Comparison of ENCODE assay signal across 15 cellular contexts in the genomic region with DNA sequence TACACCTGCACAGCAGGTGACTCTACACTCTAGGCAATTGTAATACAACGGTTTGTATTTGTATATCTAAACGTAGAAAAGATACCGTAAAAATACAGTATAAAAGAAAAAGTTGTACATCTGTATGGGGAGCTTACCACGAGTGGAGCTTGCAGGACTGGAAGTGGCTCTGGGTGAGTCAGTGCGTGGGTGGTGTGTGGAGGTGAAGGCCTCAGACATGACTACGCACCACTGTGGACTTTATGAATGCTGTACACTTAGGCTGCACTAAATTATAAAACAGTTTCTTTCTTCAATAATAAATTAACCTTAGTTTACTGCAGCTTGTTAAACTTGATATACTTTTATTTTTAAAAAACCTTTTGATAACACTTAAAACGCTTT.
DNase-seq lines count a peak whose midpoint lies in the region; ATAC-seq and TF ChIP-seq lines count a peak whose summit lies in the region.
"Had no signal": no experiment of that assay in that cellular context is flagged by ENCODE, and none has a peak within 500 bp of the region (broad histone marks: within the 10 kb centered on the region; RNA-seq: fewer than 3 reads in every experiment).

No MANE protein-coding gene starts in this region.

- intact Hi-C loops in upper lobe of right lung (cut with DNase I), result no loop called here
- intact Hi-C loops in posterior cingulate gyrus (cut with DNase I), result no loop called here

- no peak overlapping the region for H3K27ac Mint-ChIP-seq in activated naive CD8-positive, alpha-beta T cell treated with anti-CD3 and anti-CD28 coated beads, Interleukin-2, amount 50 U/mL, for 24 hours
- no peak overlapping the region for H3K27ac Mint-ChIP-seq in activated naive CD8-positive, alpha-beta T cell treated with anti-CD3 and anti-CD28 coated beads for 36 hours
- H3K27ac Mint-ChIP-seq: activated T-helper 17 cell treated with anti-CD3 and anti-CD28 coated beads, Interleukin-2, amount 50 U/mL, for 72 hours had no signal

- H3K9me3 Mint-ChIP-seq in activated naive CD8-positive, alpha-beta T cell treated with anti-CD3 and anti-CD28 coated beads, Interleukin-2, amount 50 U/mL, for 24 hours, result peaks cover 6% of the 10 kb centered on the region
- no peaks in the 10 kb centered on the region for H3K9me3 Mint-ChIP-seq in activated naive CD8-positive, alpha-beta T cell treated with anti-CD3 and anti-CD28 coated beads for 36 hours
- H3K9me3 Mint-ChIP-seq: activated T-helper 17 cell treated with anti-CD3 and anti-CD28 coated beads, Interleukin-2, amount 50 U/mL, for 72 hours had no signal

- H3K9ac ChIP-seq in adipocyte (ENCODE audit: low read length), result no peak overlapping the region

- no peak for TF ChIP-seq CTCF in foreskin keratinocyte (conservative IDR thresholded peaks at IDR 0.05)
- TF ChIP-seq CTCF in upper lobe of right lung (IDR thresholded peaks at IDR 0.05), result no peak

- H3K27ac ChIP-seq in foreskin keratinocyte (no peak overlapping the region), upper lobe of right lung (no peak overlapping the region)
- H3K27ac ChIP-seq: SJCRH30, vagina had no signal

- H3K4me1 Mint-ChIP-seq in activated naive CD8-positive, alpha-beta T cell treated with anti-CD3 and anti-CD28 coated beads, Interleukin-2, amount 50 U/mL, for 24 hours, result no peaks in the 10 kb centered on the region
- H3K4me1 Mint-ChIP-seq in activated naive CD8-positive, alpha-beta T cell treated with anti-CD3 and anti-CD28 coated beads for 36 hours, result no peaks in the 10 kb centered on the region
- H3K4me1 Mint-ChIP-seq: activated T-helper 17 cell treated with anti-CD3 and anti-CD28 coated beads, Interleukin-2, amount 50 U/mL, for 72 hours had no signal

- no peaks in the 10 kb centered on the region for H3K36me3 Mint-ChIP-seq in activated naive CD8-positive, alpha-beta T cell treated with anti-CD3 and anti-CD28 coated beads, Interleukin-2, amount 50 U/mL, for 24 hours (ENCODE audit: low read depth)
- H3K36me3 Mint-ChIP-seq in activated naive CD8-positive, alpha-beta T cell treated with anti-CD3 and anti-CD28 coated beads for 36 hours, result no peaks in the 10 kb centered on the region

- DNase-seq in activated naive CD8-positive, alpha-beta T cell treated with anti-CD3 and anti-CD28 coated beads, Interleukin-2, amount 50 U/mL, for 24 hours, result peak; percentile 1
- DNase-seq in activated naive CD8-positive, alpha-beta T cell treated with anti-CD3 and anti-CD28 coated beads for 36 hours, result no peak
- DNase-seq in adipocyte (ENCODE audit: low read depth) (peak; percentile 76), foreskin keratinocyte (no peak), upper lobe of right lung (no peak), posterior cingulate gyrus (no peak), NOMO-1 treated with dmso at 0.1 percent for 144 hours (lab: John Stamatoyannopoulos, UW; ENCODE audit: unreplicated experiment) (no peak)
- DNase-seq in stimulated activated CD4-positive, alpha-beta T cell treated with anti-CD3 and anti-CD28 coated beads, Interleukin-4, amount 100 ng/mL, for 4 hours, result no peak
- DNase-seq: activated CD4-positive, CD25-positive, alpha-beta regulatory T cell treated with anti-CD3 and anti-CD28 coated beads, Interleukin-2, amount 50 U/mL, for 72 hours; NCI-H1417 treated with DMSO at 0.1 percent for 48 hours; NCI-H748 treated with DMSO at 0.1 percent for 48 hours; SJCRH30 had no signal

- H3K9me3 ChIP-seq in adipocyte (ENCODE audit: control insufficient read depth, low read length), result no peaks in the 10 kb centered on the region
- H3K9me3 ChIP-seq in upper lobe of right lung, result no peaks in the 10 kb centered on the region
- H3K9me3 ChIP-seq: HAP-1, SJCRH30, vagina had no signal

- H3K36me3 ChIP-seq in adipocyte (ENCODE audit: control insufficient read depth, insufficient read depth, low read length, severe bottlenecking) (no peaks in the 10 kb centered on the region), upper lobe of right lung (no peaks in the 10 kb centered on the region)
- H3K36me3 ChIP-seq: HAP-1, SJCRH30, vagina had no signal

- no peak for ATAC-seq in activated naive CD8-positive, alpha-beta T cell treated with anti-CD3 and anti-CD28 coated beads, Interleukin-2, amount 50 U/mL, for 24 hours
- peak; percentile 97 for ATAC-seq in foreskin keratinocyte
- peak; percentile 10 for ATAC-seq in upper lobe of right lung
- ATAC-seq: activated T-helper 17 cell treated with anti-CD3 and anti-CD28 coated beads, Interleukin-2, amount 50 U/mL, for 72 hours had no signal

- H3K4me1 ChIP-seq in adipocyte (ENCODE audit: control insufficient read depth, insufficient read depth, low read length) (peaks cover 9% of the 10 kb centered on the region), foreskin keratinocyte (no peaks in the 10 kb centered on the region), upper lobe of right lung (no peaks in the 10 kb centered on the region)
- H3K4me1 ChIP-seq: SJCRH30 had no signal

- H3K4me3 ChIP-seq in adipocyte (ENCODE audit: low read length) (no peak overlapping the region), upper lobe of right lung (no peak overlapping the region)
- H3K4me3 ChIP-seq: HAP-1, SJCRH30, vagina had no signal

- H3K27me3 ChIP-seq in adipocyte (replicated peaks; ENCODE audit: control insufficient read depth, insufficient read depth, low read length) (no peaks in the 10 kb centered on the region), foreskin keratinocyte (no peaks in the 10 kb centered on the region), upper lobe of right lung (no peaks in the 10 kb centered on the region)
- H3K27me3 ChIP-seq: SJCRH30, vagina had no signal

- H3K27me3 Mint-ChIP-seq in activated naive CD8-positive, alpha-beta T cell treated with anti-CD3 and anti-CD28 coated beads, Interleukin-2, amount 50 U/mL, for 24 hours, result no peaks in the 10 kb centered on the region
- no peaks in the 10 kb centered on the region for H3K27me3 Mint-ChIP-seq in activated naive CD8-positive, alpha-beta T cell treated with anti-CD3 and anti-CD28 coated beads for 36 hours
- H3K27me3 Mint-ChIP-seq: activated T-helper 17 cell treated with anti-CD3 and anti-CD28 coated beads, Interleukin-2, amount 50 U/mL, for 72 hours had no signal

- H3K4me3 Mint-ChIP-seq in activated naive CD8-positive, alpha-beta T cell treated with anti-CD3 and anti-CD28 coated beads, Interleukin-2, amount 50 U/mL, for 24 hours, result no peak overlapping the region
- no peak overlapping the region for H3K4me3 Mint-ChIP-seq in activated naive CD8-positive, alpha-beta T cell treated with anti-CD3 and anti-CD28 coated beads for 36 hours
- H3K4me3 Mint-ChIP-seq: activated T-helper 17 cell treated with anti-CD3 and anti-CD28 coated beads, Interleukin-2, amount 50 U/mL, for 72 hours had no signal

Comparison
In these comparisons a context has a peak if more than half of its experiments do, and no peak if none do; other contexts are left out.
1. DNase-seq: peak in activated naive CD8-positive, alpha-beta T cell treated with anti-CD3 and anti-CD28 coated beads, Interleukin-2, amount 50 U/mL, for 24 hours (single experiment) and adipocyte (single experiment); none in activated naive CD8-positive, alpha-beta T cell treated with anti-CD3 and anti-CD28 coated beads for 36 hours (single experiment), foreskin keratinocyte (0 of 2), upper lobe of right lung (single experiment), posterior cingulate gyrus (0 of 10), stimulated activated CD4-positive, alpha-beta T cell treated with anti-CD3 and anti-CD28 coated beads, Interleukin-4, amount 100 ng/mL, for 4 hours (0 of 2) and NOMO-1 treated with dmso at 0.1 percent for 144 hours (single experiment).